In the genomic region with DNA sequence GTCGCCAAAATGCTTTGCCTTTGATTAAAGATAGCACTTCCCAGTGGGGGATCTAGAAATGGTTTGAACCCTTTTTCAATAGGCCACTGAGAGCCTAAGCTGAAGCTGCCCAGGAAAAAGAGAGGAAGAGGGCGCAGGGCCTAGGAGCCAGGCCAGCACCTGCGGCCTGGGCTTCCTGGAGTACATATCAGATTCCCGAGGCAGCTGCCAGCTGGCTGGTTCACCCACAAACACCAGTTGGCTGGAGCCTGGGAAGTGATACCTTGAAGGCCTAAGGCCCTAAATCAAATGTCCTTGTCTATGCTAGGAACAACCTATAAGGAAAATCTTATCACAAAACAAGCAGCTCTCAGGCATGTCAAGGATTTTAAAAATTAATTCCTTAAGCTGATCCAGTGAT, we compare ENCODE assay signal across 11 cellular contexts. TPM values are rescaled to one million over a fixed set of nuclear protein-coding genes. Genes with fewer than 3 reads are reported as not detected.
A peak's percentile ranks its signal among the peaks of the same experiment; 100 is the strongest.
DNase-seq lines count a peak whose midpoint lies in the region; ATAC-seq and TF ChIP-seq lines count a peak whose summit lies in the region.
"Had no signal": no experiment of that assay in that cellular context is flagged by ENCODE, and none has a peak within 500 bp of the region (broad histone marks: within the 10 kb centered on the region; RNA-seq: fewer than 3 reads in every experiment).

No MANE protein-coding gene starts in this region.

- H3K4me1 ChIP-seq in right atrium auricular region, result peaks cover 0 to 28% of the 10 kb centered on the region in 2 donors
- peaks cover 0 to 47% (median 20%) of the 10 kb centered on the region in 4 donors for H3K4me1 ChIP-seq in stomach

- peak; percentile 60 for DNase-seq in Right ventricle myocardium superior
- DNase-seq in right atrium auricular region (ENCODE audit: low spot score), result no peak
- DNase-seq in NCI-H2196 treated with DMSO at 0.1 percent for 48 hours (lab: John Stamatoyannopoulos, UW; ENCODE audit: unreplicated experiment), result peak; percentile 91
- DNase-seq in effector memory CD8-positive, alpha-beta T cell, result no peak
- DNase-seq in stomach, result peak; percentile 90
- no peak for DNase-seq in stimulated activated naive CD4-positive, alpha-beta T cell (lab: John Stamatoyannopoulos, UW)
- DNase-seq in activated CD4-positive, alpha-beta T cell treated with anti-CD3 and anti-CD28 coated beads for 4 hours, result no peak
- DNase-seq: NK-92 treated with Interleukin-12 subunit alpha and Interleukin-12 subunit beta, amount 100 ng/mL, for 24 hours had no signal

- ATAC-seq in Right ventricle myocardium superior (ENCODE audit: poor library complexity) (peak; percentile 74), GM21390 (IDR thresholded peaks at IDR 0.05; ENCODE audit: unreplicated experiment) (no peak)
- no peak for ATAC-seq in effector memory CD8-positive, alpha-beta T cell (replicated peaks)

- TF ChIP-seq CTCF in right atrium auricular region (IDR thresholded peaks at IDR 0.05) (no peak), stomach (IDR thresholded peaks at IDR 0.05) (no peak)

- WGBS in stomach, 5 donors, result 25 to 43% (median 27%) methylated on average over 4 of the region's 4 CpGs

- no peaks in the 10 kb centered on the region for H3K9me3 Mint-ChIP-seq in effector memory CD8-positive, alpha-beta T cell

- peaks cover 55 to 73% of the 10 kb centered on the region in 2 donors for H3K4me1 Mint-ChIP-seq in effector memory CD8-positive, alpha-beta T cell (ENCODE audit: low read depth in 2 of 2)

- no peak overlapping the region for H3K27ac ChIP-seq in right atrium auricular region
- H3K27ac ChIP-seq in stomach, result peak overlapping the region in 1 of 5 donors; percentile 29
- H3K27ac ChIP-seq: HL-60 had no signal

- H3K36me3 Mint-ChIP-seq in effector memory CD8-positive, alpha-beta T cell (ENCODE audit: insufficient read depth), result peaks cover 23% of the 10 kb centered on the region

- TF ChIP-seq EP300 in stomach (IDR thresholded peaks at IDR 0.05), result no peak

- H3K27ac Mint-ChIP-seq in effector memory CD8-positive, alpha-beta T cell, result peak overlapping the region; percentile 32 to 73

- no peak for TF ChIP-seq POLR2A in stomach (IDR thresholded peaks at IDR 0.05)

- H3K9me3 ChIP-seq in right atrium auricular region, result no peaks in the 10 kb centered on the region
- no peaks in the 10 kb centered on the region for H3K9me3 ChIP-seq in stomach
- H3K9me3 ChIP-seq: BLaER1 treated with 17β-estradiol and CSF1 and Interleukin-3, amounts not matched to agents 10 nM and 100 nM had no signal

- no peaks in the 10 kb centered on the region for H3K27me3 ChIP-seq in right atrium auricular region
- H3K27me3 ChIP-seq in stomach, result no peaks in the 10 kb centered on the region
- H3K27me3 ChIP-seq: BLaER1 treated with 17β-estradiol and CSF1 and Interleukin-3, amounts not matched to agents 10 nM and 100 nM had no signal

- H3K36me3 ChIP-seq in right atrium auricular region, result no peaks in the 10 kb centered on the region
- no peaks in the 10 kb centered on the region for H3K36me3 ChIP-seq in stomach

- no peak overlapping the region for H3K4me3 ChIP-seq in right atrium auricular region
- H3K4me3 ChIP-seq in stomach, result no peak overlapping the region
- H3K4me3 ChIP-seq: BLaER1 treated with 17β-estradiol and CSF1 and Interleukin-3, amounts not matched to agents 10 nM and 100 nM had no signal

- no peaks in the 10 kb centered on the region for H3K27me3 Mint-ChIP-seq in effector memory CD8-positive, alpha-beta T cell

- intact Hi-C loops in Right ventricle myocardium superior (cut with DNase I) (no loop called here), stomach (cut with DNase I; ENCODE audit: low total_unique reads) (no loop called here)

- H3K4me3 Mint-ChIP-seq in effector memory CD8-positive, alpha-beta T cell, result no peak overlapping the region

RNA-seq across cellular contexts. Expression of a gene that starts 37.1 kb away (rescaled TPM):
- 7.4 TPM for total RNA-seq in Right ventricle myocardium superior
- total RNA-seq in right atrium auricular region, result 10 to 100 TPM in 1 of 2 donors, 1 to 10 TPM in 1; 7.0 to 10.1 TPM
- total RNA-seq in stomach, result 10 to 100 TPM in 4 of 5 donors, 1 to 10 TPM in 1; 1.2 to 58.4 (median 24.6) TPM
- polyA plus RNA-seq in stomach, result 1 to 10 TPM; 1.2 to 2.3 (median 1.8) TPM

Comparison
In these comparisons a context has a peak if more than half of its experiments do, and no peak if none do; other contexts are left out.
1. DNase-seq: peak in Right ventricle myocardium superior (single experiment), NCI-H2196 treated with DMSO at 0.1 percent for 48 hours (single experiment) and stomach (single experiment); none in right atrium auricular region (single experiment), effector memory CD8-positive, alpha-beta T cell (0 of 3), stimulated activated naive CD4-positive, alpha-beta T cell (0 of 6) and activated CD4-positive, alpha-beta T cell treated with anti-CD3 and anti-CD28 coated beads for 4 hours (0 of 2).